Comparison of ENCODE assay signal across 8 cellular contexts in genomic region chr1:70354332-70355110, GRCh38. TPM values are rescaled to one million over a fixed set of nuclear protein-coding genes. Genes with fewer than 3 reads are reported as not detected.
DNase-seq lines count a peak whose midpoint lies in the region; ATAC-seq and TF ChIP-seq lines count a peak whose summit lies in the region.

A gene with protein sequence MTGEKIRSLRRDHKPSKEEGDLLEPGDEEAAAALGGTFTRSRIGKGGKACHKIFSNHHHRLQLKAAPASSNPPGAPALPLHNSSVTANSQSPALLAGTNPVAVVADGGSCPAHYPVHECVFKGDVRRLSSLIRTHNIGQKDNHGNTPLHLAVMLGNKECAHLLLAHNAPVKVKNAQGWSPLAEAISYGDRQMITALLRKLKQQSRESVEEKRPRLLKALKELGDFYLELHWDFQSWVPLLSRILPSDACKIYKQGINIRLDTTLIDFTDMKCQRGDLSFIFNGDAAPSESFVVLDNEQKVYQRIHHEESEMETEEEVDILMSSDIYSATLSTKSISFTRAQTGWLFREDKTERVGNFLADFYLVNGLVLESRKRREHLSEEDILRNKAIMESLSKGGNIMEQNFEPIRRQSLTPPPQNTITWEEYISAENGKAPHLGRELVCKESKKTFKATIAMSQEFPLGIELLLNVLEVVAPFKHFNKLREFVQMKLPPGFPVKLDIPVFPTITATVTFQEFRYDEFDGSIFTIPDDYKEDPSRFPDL (minus strand): TSS chr1:70354722. CDS start chr1:70354408, 314 bp downstream.

- H3K27ac ChIP-seq in dorsolateral prefrontal cortex = peak within 1 kb of the TSS; percentile 85 to 99 (median 96)
- H3K27ac ChIP-seq in liver (ENCODE audit: low read depth in 1 of 2, low read length in 2 of 2) = peak within 1 kb of the TSS; percentile 96 to 97

- H3K9me3 ChIP-seq in liver (ENCODE audit: control insufficient read depth in 4 of 4, low read length in 3 of 4) = no peaks in the 10 kb centered on the region

- peaks cover 0 to 2% (median 0%) of the 10 kb centered on the region in 3 donors for H3K27me3 Mint-ChIP-seq in CD14-positive monocyte (ENCODE audit: low read depth in 3 of 3)

- intact Hi-C loops in CD14-positive monocyte (cut with micrococcal nuclease) (loop anchor here (2.0 to 10.0 kb wide), 3 partner anchors 54 to 150 kb away; partner anchors contain the start of genes CTH (in 1 of the 2) and LRRC40 (in 1 of the 2)), dorsolateral prefrontal cortex (cut with DNase I) (loop anchor here (2.0 to 10.0 kb wide), 3 partner anchors 56 to 132 kb away; partner anchors contain the start of genes CTH (in 2 of the 2) and SRSF11 (in 2 of the 2))

- H3K27ac Mint-ChIP-seq in CD14-positive monocyte = peak within 1 kb of the TSS; percentile 91 to 98 (median 97)

- peak; percentile 87 for DNase-seq in CD14-positive monocyte (ENCODE audit: low spot score)
- peak; percentile 96 for DNase-seq in NCI-H774 (lab: John Stamatoyannopoulos, UW)
- DNase-seq in activated CD4-positive, alpha-beta T cell treated with anti-CD3 and anti-CD28 coated beads, Interleukin-2, amount 50 U/mL, for 48 hours = peak; percentile 88 to 91
- DNase-seq in dorsolateral prefrontal cortex = peak; percentile 76 to 97 (median 92)
- peak; percentile 92 for DNase-seq in stimulated activated CD4-positive, alpha-beta T cell treated with anti-CD3 and anti-CD28 coated beads, Interleukin-4, amount 100 ng/mL, for 24 hours

- peak within 1 kb of the TSS; percentile 91 to 96 for H3K9ac ChIP-seq in liver (ENCODE audit: low read depth in 1 of 2, low read length in 2 of 2)

- peaks cover 0 to 6% (median 0%) of the 10 kb centered on the region in 7 donors for H3K9me3 Mint-ChIP-seq in CD14-positive monocyte

- H3K4me1 ChIP-seq in liver (ENCODE audit: control insufficient read depth in 4 of 4, insufficient read depth in 4 of 4, low read length in 3 of 4) = peaks cover 2 to 12% (median 8%) of the 10 kb centered on the region in 4 donors

- peaks cover 3 to 5% of the 10 kb centered on the region in 2 donors for H3K36me3 Mint-ChIP-seq in CD14-positive monocyte

- peak in 1 of 2 donors; percentile 14 for TF ChIP-seq RAD21 in liver (IDR thresholded peaks at IDR 0.05)

- peaks cover 0 to 2% (median 0%) of the 10 kb centered on the region in 4 donors for H3K36me3 ChIP-seq in liver (ENCODE audit: control insufficient read depth in 4 of 4, insufficient read depth in 3 of 4, low read depth in 1 of 4, low read length in 3 of 4)

- WGBS in liver = under 1% methylated on average over 65 of the region's 65 CpGs

- H3K27me3 ChIP-seq in dorsolateral prefrontal cortex = no peaks in the 10 kb centered on the region
- no peaks in the 10 kb centered on the region for H3K27me3 ChIP-seq in liver (ENCODE audit: control insufficient read depth in 4 of 4, insufficient read depth in 4 of 4, low read length in 3 of 4)

- TF ChIP-seq CTCF in CD14-positive monocyte (IDR thresholded peaks at IDR 0.05) = no peak
- TF ChIP-seq CTCF in dorsolateral prefrontal cortex (IDR thresholded peaks at IDR 0.05 in 54 of 56, conservative IDR thresholded peaks at IDR 0.05 in 2 of 56; ENCODE audit: low read depth in 1 of 56, partially characterized antibody in 56 of 56) = peak in 37 of 56 donors; percentile 3 to 59 (median 32)
- no peak for TF ChIP-seq CTCF in liver (IDR thresholded peaks at IDR 0.05; ENCODE audit: low read depth, low read length, missing input control)

- H3K4me3 Mint-ChIP-seq in CD14-positive monocyte = peak within 1 kb of the TSS; percentile 95 to 96

- H3K4me1 Mint-ChIP-seq in CD14-positive monocyte = peaks cover 36% of the 10 kb centered on the region

- H3K4me3 ChIP-seq in dorsolateral prefrontal cortex (peak within 1 kb of the TSS; percentile 68 to 97 (median 87)), liver (ENCODE audit: low read depth in 1 of 3, low read length in 3 of 3) (peak within 1 kb of the TSS; percentile 72 to 98 (median 87))

- peak; percentile 92 for ATAC-seq in GM19395 (IDR thresholded peaks at IDR 0.05; ENCODE audit: unreplicated experiment)
- peak; percentile 80 for ATAC-seq in HG03565 (IDR thresholded peaks at IDR 0.05; ENCODE audit: unreplicated experiment)

TF ChIP-seq in liver, 16 proteins besides CTCF, POLR2A, EP300 and RAD21:
- TF ChIP-seq NR2F2 (IDR thresholded peaks at IDR 0.05) (peak; percentile 59), REST (IDR thresholded peaks at IDR 0.05) (peak; percentile 84), YY1 (IDR thresholded peaks at IDR 0.05) (peak; percentile 99), RXRA (IDR thresholded peaks at IDR 0.05) (peak in 1 of 2 donors; percentile 46), MAX (IDR thresholded peaks at IDR 0.05) (peak; percentile 66), GABPA (IDR thresholded peaks at IDR 0.05 in 1 of 2, conservative IDR thresholded peaks at IDR 0.05 in 1 of 2) (peak; percentile 69 to 80), HNF4A (conservative IDR thresholded peaks at IDR 0.05) (no peak), JUND (IDR thresholded peaks at IDR 0.05) (peak; percentile 13 to 26), EGR1 (IDR thresholded peaks at IDR 0.05; ENCODE audit: low read depth in 2 of 2) (no peak), HNF4G (IDR thresholded peaks at IDR 0.05) (no peak), FOXA1 (IDR thresholded peaks at IDR 0.05) (no peak), ATF3 (IDR thresholded peaks at IDR 0.05) (peak; percentile 63), FOXA2 (IDR thresholded peaks at IDR 0.05) (no peak), SP1 (IDR thresholded peaks at IDR 0.05) (peak; percentile 44), TAF1 (conservative IDR thresholded peaks at IDR 0.05) (peak; percentile 97), ZBTB33 (IDR thresholded peaks at IDR 0.05) (peak; percentile 100)
TF ChIP-seq in liver: peak in this region for 11.

RNA-seq across cellular contexts. Expression of the gene that starts here (rescaled TPM):
- polyA plus RNA-seq in CD14-positive monocyte (1 to 10 TPM; 4.5 to 6.5 TPM), liver (1 to 10 TPM; 3.3 to 4.9 TPM)
- total RNA-seq in dorsolateral prefrontal cortex (10 to 100 TPM; 25.3 to 47.0 (median 36.2) TPM), liver (10 to 100 TPM; 11.6 to 14.1 TPM)

Comparison
In these comparisons a context has a peak if more than half of its experiments do, and no peak if none do; other contexts are left out.
1. Peak in every context shown above with its lines: DNase-seq, ATAC-seq, H3K4me3 ChIP-seq and H3K27ac ChIP-seq.
2. CTCF ChIP-seq: peak in dorsolateral prefrontal cortex (37 of 56); none in CD14-positive monocyte (single experiment) and liver (single experiment).